8 cellular contexts compared by ENCODE assay signal in the genomic region with DNA sequence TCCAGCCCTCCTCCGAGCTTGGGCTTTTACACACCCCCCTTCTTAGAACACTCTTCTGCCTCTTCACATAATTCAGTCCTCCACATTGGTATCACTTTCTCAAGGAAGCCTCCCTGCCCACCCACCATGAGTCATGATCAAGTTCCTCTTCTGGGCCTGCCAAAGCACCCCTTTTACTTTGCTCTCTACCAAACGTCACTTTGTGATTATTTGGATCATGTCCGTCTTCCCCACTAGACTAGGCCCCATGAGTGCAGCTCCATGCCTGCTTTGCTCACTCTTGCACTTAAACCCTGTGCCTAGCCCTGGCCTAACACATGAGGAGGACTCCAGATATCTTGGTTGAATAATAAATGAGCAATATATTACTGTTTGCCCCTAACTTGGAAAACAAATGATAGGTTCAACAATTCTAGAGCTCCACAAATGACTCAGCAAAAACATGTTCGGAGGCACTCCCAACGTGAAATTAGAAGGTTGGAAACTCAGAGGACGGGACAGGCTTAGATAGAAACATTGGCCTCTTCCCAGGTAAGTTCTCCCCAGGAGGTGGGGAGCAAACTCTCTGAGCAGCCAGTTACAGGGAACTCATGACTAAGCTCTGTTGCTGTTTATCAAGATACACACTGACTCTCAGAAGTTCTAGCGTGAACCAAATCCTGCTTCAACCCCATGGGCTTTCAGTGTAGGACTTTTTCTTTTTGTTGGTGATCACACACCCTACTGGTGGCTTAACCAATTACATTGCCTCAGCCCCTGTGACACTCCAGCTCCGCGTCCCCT. TPM values are rescaled to one million over a fixed set of nuclear protein-coding genes. Genes with fewer than 3 reads are reported as not detected.
DNase-seq lines count a peak whose midpoint lies in the region; ATAC-seq and TF ChIP-seq lines count a peak whose summit lies in the region.

No MANE protein-coding gene starts in this region.

- H3K27ac ChIP-seq in HUES48 (ENCODE audit: low read depth, low read length), result peak overlapping the region; percentile 26
- H3K27ac ChIP-seq in mammary epithelial cell (ENCODE audit: insufficient read depth, low read depth, low read length), result no peak overlapping the region

- H3K4me1 ChIP-seq in HUES48 (ENCODE audit: control insufficient read depth, insufficient read depth, low read length), result peaks cover 8% of the 10 kb centered on the region
- H3K4me1 ChIP-seq in mammary epithelial cell (ENCODE audit: insufficient read depth, low read length), result no peaks in the 10 kb centered on the region

- ATAC-seq in HG03469 (IDR thresholded peaks at IDR 0.05; ENCODE audit: unreplicated experiment), result no peak

- H3K9me3 ChIP-seq in HUES48 (ENCODE audit: control insufficient read depth, insufficient read depth, low read length) (no peaks in the 10 kb centered on the region), mammary epithelial cell (replicated peaks; ENCODE audit: insufficient read depth, low read length) (no peaks in the 10 kb centered on the region)

- H3K9ac ChIP-seq in HUES48 (ENCODE audit: low read depth, low read length) (peak overlapping the region; percentile 34), mammary epithelial cell (ENCODE audit: insufficient read depth, low read length) (no peak overlapping the region)

- WGBS in mammary epithelial cell (ENCODE audit: low coverage, missing lambda C conversion rate), result 84% methylated on average over 9 of the region's 9 CpGs

- in situ Hi-C loops in mammary epithelial cell (cut with MboI; ENCODE audit: low sequenced_read_pairs in 2 of 2), result no loop called here

- DNase-seq in NCI-H82 (lab: John Stamatoyannopoulos, UW) (peak; percentile 73), NCI-H82 treated with DMSO at 0.1 percent for 48 hours (lab: John Stamatoyannopoulos, UW; ENCODE audit: unreplicated experiment) (no peak), SIG-M5 treated with dmso at 0.1 percent for 504 hours (lab: John Stamatoyannopoulos, UW; ENCODE audit: unreplicated experiment) (peak; percentile 97), mammary epithelial cell (peak; percentile 64), kidney epithelial cell (ENCODE audit: low read depth) (peak; percentile 45)
- peak; percentile 27 for DNase-seq in stimulated activated CD4-positive, alpha-beta T cell treated with anti-CD3 and anti-CD28 coated beads, Interleukin-4, amount 100 ng/mL, for 1 hour

- no peak overlapping the region for H3K4me2 ChIP-seq in mammary epithelial cell (ENCODE audit: insufficient read depth, low read depth, low read length)

- no peaks in the 10 kb centered on the region for H4K20me1 ChIP-seq in mammary epithelial cell (ENCODE audit: insufficient read depth, low read length)

- dilution Hi-C loops in mammary epithelial cell (cut with HindIII; ENCODE audit: low sequenced_read_pairs), result no loop called here

- H3K79me2 ChIP-seq in mammary epithelial cell (ENCODE audit: insufficient read depth, low read length), result no peaks in the 10 kb centered on the region

- TF ChIP-seq CTCF in mammary epithelial cell (conservative IDR thresholded peaks at IDR 0.05 in 1 of 2, IDR thresholded peaks at IDR 0.05 in 1 of 2; ENCODE audit: extremely low read depth in 1 of 2, insufficient read depth in 1 of 2, low read depth in 1 of 2, low read length in 2 of 2) (peak; percentile 35 to 43), kidney epithelial cell (IDR thresholded peaks at IDR 0.05; ENCODE audit: insufficient read depth, low read length, poor library complexity, severe bottlenecking) (peak; percentile 57)

- peak overlapping the region; percentile 14 for H2AFZ ChIP-seq in mammary epithelial cell (ENCODE audit: low read depth, low read length)

- H3K27me3 ChIP-seq in HUES48 (ENCODE audit: control insufficient read depth, insufficient read depth, low read length) (no peaks in the 10 kb centered on the region), mammary epithelial cell (ENCODE audit: insufficient read depth, low read length) (no peaks in the 10 kb centered on the region), kidney epithelial cell (ENCODE audit: control insufficient read depth, insufficient read depth, low read length) (peaks cover 2% of the 10 kb centered on the region)

- H3K36me3 ChIP-seq in HUES48 (ENCODE audit: control insufficient read depth, insufficient read depth, low read length), result no peaks in the 10 kb centered on the region
- no peaks in the 10 kb centered on the region for H3K36me3 ChIP-seq in mammary epithelial cell (ENCODE audit: insufficient read depth, low read length)
- no peaks in the 10 kb centered on the region for H3K36me3 ChIP-seq in kidney epithelial cell (ENCODE audit: control insufficient read depth, insufficient read depth, low read length)

- intact Hi-C loops in mammary epithelial cell (cut with micrococcal nuclease), result loop anchor here (2.0 kb wide), 1 partner anchor 86 kb away; no protein-coding TSS in a partner anchor

- no TSS peak for BruUV-seq in mammary epithelial cell (replicated peaks; lab: Mats Ljungman, UMichigan)

- CTCF ChIA-PET in mammary epithelial cell (lab: Charles Lee; ENCODE audit: low non-redundant PET), result interaction anchor here (0.5 to 0.7 kb wide), 4 partner anchors 15 to 252 kb away, joined by 3 to 7 read pairs (median 4); a partner anchor contains a TSS

- H3K4me3 ChIP-seq in HUES48 (ENCODE audit: low read depth, low read length), result no peak overlapping the region
- H3K4me3 ChIP-seq in mammary epithelial cell (replicated peaks in 1 of 3; ENCODE audit: insufficient read depth in 1 of 3, low read depth in 2 of 3, low read length in 3 of 3), result no peak overlapping the region
- no peak overlapping the region for H3K4me3 ChIP-seq in kidney epithelial cell (ENCODE audit: low read depth, low read length)

RNA-seq across cellular contexts. Expression of a gene that starts 28.3 kb away (rescaled TPM):
- total RNA-seq in mammary epithelial cell (not detected), kidney epithelial cell (not detected in 2 replicates)
- not detected for polyA plus RNA-seq in mammary epithelial cell
- not detected for polyA minus RNA-seq in mammary epithelial cell

RNA-seq across cellular contexts. Expression of a gene that starts 35.3 kb away (rescaled TPM):
- total RNA-seq in mammary epithelial cell, result 10 to 100 TPM; 15.7 to 53.0 TPM
- polyA plus RNA-seq in mammary epithelial cell, result 37.7 TPM
- polyA minus RNA-seq in mammary epithelial cell, result 19.7 TPM
- total RNA-seq in kidney epithelial cell, result 33.6 and 40.0 TPM in 2 replicates

RNA-seq across cellular contexts. Expression of a gene that starts 51.0 kb away (rescaled TPM):
- 1 to 10 TPM; 1.6 to 2.3 TPM for total RNA-seq in mammary epithelial cell
- polyA plus RNA-seq in mammary epithelial cell, result 0.40 TPM
- polyA minus RNA-seq in mammary epithelial cell, result 3.2 TPM
- 1.2 and 1.6 TPM in 2 replicates for total RNA-seq in kidney epithelial cell

RNA-seq across cellular contexts. Expression of a gene that starts 51.5 kb away (rescaled TPM):
- total RNA-seq in mammary epithelial cell, result 10 to 100 TPM; 14.5 to 16.2 TPM
- polyA plus RNA-seq in mammary epithelial cell, result 12.6 TPM
- 12.5 TPM for polyA minus RNA-seq in mammary epithelial cell
- total RNA-seq in kidney epithelial cell, result 13.2 and 20.1 TPM in 2 replicates
